In the genomic region with DNA sequence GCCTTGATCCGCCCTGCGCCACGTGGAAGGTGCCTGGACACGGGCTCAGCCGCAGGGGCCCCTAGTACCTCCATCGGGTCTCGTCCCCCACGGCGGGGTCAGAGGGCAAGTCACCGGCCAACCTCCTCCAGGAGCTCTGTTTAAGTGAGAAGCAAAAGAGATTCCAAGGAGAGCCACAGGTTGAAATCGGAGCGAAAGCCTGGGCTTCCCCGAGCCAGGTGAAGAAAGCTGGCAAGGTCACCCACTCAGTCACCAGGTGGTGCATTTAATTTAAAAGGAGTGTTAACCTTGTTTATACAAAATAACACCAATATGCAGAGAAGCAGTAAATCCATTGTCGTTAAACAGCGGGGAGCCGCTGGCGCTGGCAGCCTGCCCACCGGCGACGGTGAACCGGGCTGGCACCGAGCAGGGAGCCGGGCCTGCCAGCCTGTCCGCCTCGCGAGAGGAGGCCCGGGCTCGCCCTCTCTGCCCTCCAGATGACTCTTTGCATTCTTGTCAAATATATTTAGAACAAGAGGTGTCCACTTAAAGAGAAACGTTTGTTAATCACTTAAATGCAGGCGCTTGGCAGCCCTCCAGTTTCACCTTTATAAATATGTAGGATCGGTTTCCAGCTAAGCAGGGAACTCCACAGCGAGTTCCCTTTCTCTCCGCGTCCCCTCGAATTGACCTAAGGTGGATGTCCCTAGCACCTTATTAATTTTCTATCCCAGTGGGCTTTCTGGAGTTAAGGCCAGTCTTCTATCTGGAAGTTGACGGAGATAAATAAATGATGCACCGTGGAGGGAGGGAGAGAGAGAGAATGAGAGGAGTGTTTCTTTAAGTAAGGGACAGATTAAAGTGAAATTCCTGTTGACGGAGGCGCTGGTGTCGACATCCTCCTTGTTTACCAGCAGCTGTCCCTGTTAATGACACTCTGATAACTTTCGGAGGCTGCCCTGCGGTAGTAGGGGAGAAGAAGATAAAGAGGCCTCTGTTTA, we compare ENCODE assay signal across 8 cellular contexts.
DNase-seq lines count a peak whose midpoint lies in the region; ATAC-seq, FAIRE-seq and TF ChIP-seq lines count a peak whose summit lies in the region.

No MANE protein-coding gene starts in this region.

- TF ChIP-seq RAD21 in K562 (CRISPR knock-in tag; conservative IDR thresholded peaks at IDR 0.05 in 1 of 2, IDR thresholded peaks at IDR 0.05 in 1 of 2): peak in 1 of 2 experiments; percentile 1; a peak in 1 of 4 replicates

- H3K4me3 ChIP-seq in K562: peak overlapping the region; percentile 20
- H3K4me3 ChIP-seq in small intestine (ENCODE audit: low read depth in 1 of 2, low read length in 2 of 2): peak overlapping the region in 1 of 2 donors; percentile 22

- no peaks in the 10 kb centered on the region for H3K79me2 ChIP-seq in K562 (ENCODE audit: control insufficient read depth, insufficient read depth, low read length)

- in situ Hi-C loops in K562 (cut with MboI): no loop called here

- FAIRE-seq in K562 (lab: Jason Lieb, UNC): peak; percentile 66
- FAIRE-seq in small intestine (lab: Jason Lieb, UNC): no peak

- H4K20me1 ChIP-seq in K562 (replicated peaks; ENCODE audit: control insufficient read depth, insufficient read depth, low read length): no peaks in the 10 kb centered on the region

- WGBS in K562 (ENCODE audit: insufficient coverage, low coverage, missing lambda C conversion rate): 17% methylated on average over 40 of the region's 42 CpGs
- WGBS in small intestine, 3 donors: 2 to 14% (median 3%) methylated on average over 42 of the region's 42 CpGs

- H3K9me1 ChIP-seq in K562 (ENCODE audit: control insufficient read depth, insufficient read depth, low read length): no peaks in the 10 kb centered on the region

- TF ChIP-seq POLR2A in K562 (conservative IDR thresholded peaks at IDR 0.05): no peak

- POLR2A ChIA-PET in K562 (lab: Yijun Ruan, JAX): interaction anchor here (0.5 to 1.8 kb wide), 5 partner anchors 12 to 231 kb away, joined by 3 to 5 read pairs (median 4); no protein-coding TSS in a partner anchor

- H3K4me2 ChIP-seq in K562 (ENCODE audit: insufficient read depth, low read length): peak overlapping the region; percentile 61

- no peaks in the 10 kb centered on the region for H3K27me3 ChIP-seq in K562 (ENCODE audit: control insufficient read depth in 2 of 2, insufficient read depth in 2 of 2, low read length in 2 of 2)
- peaks cover 0 to 4% of the 10 kb centered on the region in 2 donors for H3K27me3 ChIP-seq in small intestine (ENCODE audit: control insufficient read depth in 2 of 2, insufficient read depth in 2 of 2, low read length in 2 of 2)

- H3K4me1 ChIP-seq in K562 (replicated peaks in 1 of 2; ENCODE audit: control insufficient read depth in 2 of 2, insufficient read depth in 2 of 2, low read length in 2 of 2): peaks cover 11 to 35% of the 10 kb centered on the region in 2 experiments
- peaks cover 0 to 5% of the 10 kb centered on the region in 2 donors for H3K4me1 ChIP-seq in small intestine (ENCODE audit: control insufficient read depth in 2 of 2, insufficient read depth in 1 of 2, low read depth in 1 of 2, low read length in 1 of 2)

- H2AFZ ChIP-seq in K562 (ENCODE audit: low read depth, low read length): peak overlapping the region; percentile 82

- H3K36me3 ChIP-seq in K562 (ENCODE audit: control insufficient read depth, insufficient read depth, low read length) (no peaks in the 10 kb centered on the region), small intestine (ENCODE audit: control insufficient read depth in 2 of 2, insufficient read depth in 2 of 2, low read length in 2 of 2) (no peaks in the 10 kb centered on the region)

- intact Hi-C loops in K562 (cut with micrococcal nuclease): loop anchor here (5.0 kb wide), 2 partner anchors 219 to 264 kb away; no protein-coding TSS in a partner anchor

- CTCF ChIA-PET in K562 (lab: Yijun Ruan, JAX; ENCODE audit: low intra/inter-chr PET ratio): no interaction called here

- DNase-seq in DMS79 (lab: John Stamatoyannopoulos, UW) (peak; percentile 1), NCI-H128 (lab: John Stamatoyannopoulos, UW; ENCODE audit: unreplicated experiment) (peak; percentile 63), K562 (ENCODE audit: extremely low read depth in 1 of 4, low spot score in 3 of 4) (peak; percentile 31 to 82 (median 48)), iPS-NIHi7 (ENCODE audit: extremely low spot score) (peak; percentile 51), small intestine (peak; percentile 32), GM19238 (ENCODE audit: insufficient read length, low spot score) (no peak), inferior parietal cortex (ENCODE audit: extremely low spot score) (no peak)

- ATAC-seq in K562 (peak; percentile 80), GM21360 (IDR thresholded peaks at IDR 0.05; ENCODE audit: unreplicated experiment) (no peak)

- H3K9me3 ChIP-seq in K562 (replicated peaks; ENCODE audit: control insufficient read depth, insufficient read depth, low read depth, low read length) (peaks cover 4% of the 10 kb centered on the region; the same call in 1 of the 2 replicates), small intestine (ENCODE audit: control insufficient read depth, low read depth) (no peaks in the 10 kb centered on the region)

- BruUV-seq in K562 (replicated peaks; lab: Mats Ljungman, UMichigan): no TSS peak

- TF ChIP-seq EP300 in K562 (IDR thresholded peaks at IDR 0.05; ENCODE audit: low read length): peak; percentile 13; the same call in 1 of the 2 replicates

- H3K27ac ChIP-seq in K562 (ENCODE audit: extremely low read depth, low read depth, low read length) (peak overlapping the region; percentile 73), small intestine (ENCODE audit: low read depth in 1 of 2, low read length in 1 of 2) (no peak overlapping the region)

- no peak for TF ChIP-seq CTCF in K562 (IDR thresholded peaks at IDR 0.05 in 2 of 3, conservative IDR thresholded peaks at IDR 0.05 in 1 of 3; ENCODE audit: insufficient read depth in 2 of 3, low read depth in 1 of 3, low read length in 3 of 3)

- H3K9ac ChIP-seq in K562 (ENCODE audit: insufficient read depth in 1 of 2, low read depth in 2 of 2, low read length in 2 of 2): peak overlapping the region; percentile 45 to 87

TF ChIP-seq in K562, 482 proteins besides CTCF, POLR2A, EP300 and RAD21 (continues in another document):
- TF ChIP-seq, protein P1, sequence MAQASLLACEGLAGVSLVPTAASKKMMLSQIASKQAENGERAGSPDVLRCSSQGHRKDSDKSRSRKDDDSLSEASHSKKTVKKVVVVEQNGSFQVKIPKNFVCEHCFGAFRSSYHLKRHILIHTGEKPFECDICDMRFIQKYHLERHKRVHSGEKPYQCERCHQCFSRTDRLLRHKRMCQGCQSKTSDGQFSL (CRISPR knock-in tag; IDR thresholded peaks at IDR 0.05): no peak
- TF ChIP-seq, protein P1 (tag; IDR thresholded peaks at IDR 0.05): 0 out of 4 replicates have a peak, but pooled peaks of 1 of the 2 experiments have one; percentile 49
- 0 out of 2 replicates have a peak, but pooled peaks have one; percentile 11 for TF ChIP-seq CBFA2T2 (conservative IDR thresholded peaks at IDR 0.05)
- TF ChIP-seq SPI1 (IDR thresholded peaks at IDR 0.05; ENCODE audit: borderline replicate concordance, low read depth, low read length): peak; percentile 4; the same call in 1 of the 2 replicates
- 0 out of 2 replicates have a peak, but pooled peaks have one; percentile 36 for TF ChIP-seq NCOA1 (IDR thresholded peaks at IDR 0.05; ENCODE audit: low read depth)
- peak; percentile 41 for TF ChIP-seq TCF3 (CRISPR knock-in tag; IDR thresholded peaks at IDR 0.05)
- 0 out of 2 replicates have a peak, but pooled peaks have one; percentile 24 for TF ChIP-seq BRD4 (IDR thresholded peaks at IDR 0.05)
- peak in 1 of 2 experiments; percentile 71; a peak in 2 of 4 replicates for TF ChIP-seq FOXA3 (CRISPR knock-in tag; conservative IDR thresholded peaks at IDR 0.05 in 1 of 2, IDR thresholded peaks at IDR 0.05 in 1 of 2)
- TF ChIP-seq, protein P2, sequence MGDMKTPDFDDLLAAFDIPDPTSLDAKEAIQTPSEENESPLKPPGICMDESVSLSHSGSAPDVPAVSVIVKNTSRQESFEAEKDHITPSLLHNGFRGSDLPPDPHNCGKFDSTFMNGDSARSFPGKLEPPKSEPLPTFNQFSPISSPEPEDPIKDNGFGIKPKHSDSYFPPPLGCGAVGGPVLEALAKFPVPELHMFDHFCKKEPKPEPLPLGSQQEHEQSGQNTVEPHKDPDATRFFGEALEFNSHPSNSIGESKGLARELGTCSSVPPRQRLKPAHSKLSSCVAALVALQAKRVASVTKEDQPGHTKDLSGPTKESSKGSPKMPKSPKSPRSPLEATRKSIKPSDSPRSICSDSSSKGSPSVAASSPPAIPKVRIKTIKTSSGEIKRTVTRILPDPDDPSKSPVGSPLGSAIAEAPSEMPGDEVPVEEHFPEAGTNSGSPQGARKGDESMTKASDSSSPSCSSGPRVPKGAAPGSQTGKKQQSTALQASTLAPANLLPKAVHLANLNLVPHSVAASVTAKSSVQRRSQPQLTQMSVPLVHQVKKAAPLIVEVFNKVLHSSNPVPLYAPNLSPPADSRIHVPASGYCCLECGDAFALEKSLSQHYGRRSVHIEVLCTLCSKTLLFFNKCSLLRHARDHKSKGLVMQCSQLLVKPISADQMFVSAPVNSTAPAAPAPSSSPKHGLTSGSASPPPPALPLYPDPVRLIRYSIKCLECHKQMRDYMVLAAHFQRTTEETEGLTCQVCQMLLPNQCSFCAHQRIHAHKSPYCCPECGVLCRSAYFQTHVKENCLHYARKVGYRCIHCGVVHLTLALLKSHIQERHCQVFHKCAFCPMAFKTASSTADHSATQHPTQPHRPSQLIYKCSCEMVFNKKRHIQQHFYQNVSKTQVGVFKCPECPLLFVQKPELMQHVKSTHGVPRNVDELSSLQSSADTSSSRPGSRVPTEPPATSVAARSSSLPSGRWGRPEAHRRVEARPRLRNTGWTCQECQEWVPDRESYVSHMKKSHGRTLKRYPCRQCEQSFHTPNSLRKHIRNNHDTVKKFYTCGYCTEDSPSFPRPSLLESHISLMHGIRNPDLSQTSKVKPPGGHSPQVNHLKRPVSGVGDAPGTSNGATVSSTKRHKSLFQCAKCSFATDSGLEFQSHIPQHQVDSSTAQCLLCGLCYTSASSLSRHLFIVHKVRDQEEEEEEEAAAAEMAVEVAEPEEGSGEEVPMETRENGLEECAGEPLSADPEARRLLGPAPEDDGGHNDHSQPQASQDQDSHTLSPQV (IDR thresholded peaks at IDR 0.05): peak; percentile 75; the same call in 1 of the 2 replicates
- 0 out of 2 replicates have a peak, but pooled peaks have one; percentile 20 for TF ChIP-seq ATF7 (IDR thresholded peaks at IDR 0.05)
- peak; percentile 90 for TF ChIP-seq CEBPB (tag; IDR thresholded peaks at IDR 0.05)
- TF ChIP-seq RBBP5 (IDR thresholded peaks at IDR 0.05; ENCODE audit: borderline replicate concordance, insufficient read depth, low read length, poor library complexity, severe bottlenecking): no peak
- TF ChIP-seq ARID1B (IDR thresholded peaks at IDR 0.05): peak; percentile 60
- peak; percentile 55 for TF ChIP-seq DACH1 (IDR thresholded peaks at IDR 0.05; ENCODE audit: partially characterized antibody)
- TF ChIP-seq NCOR1 (IDR thresholded peaks at IDR 0.05): no peak

Comparison
In these comparisons a context has a peak if more than half of its experiments do, and no peak if none do; other contexts are left out.
1. DNase-seq: peak in DMS79 (single experiment), NCI-H128 (single experiment), K562 (4 of 4), iPS-NIHi7 (single experiment) and small intestine (single experiment); none in GM19238 (single experiment) and inferior parietal cortex (single experiment).